17 cellular contexts compared by ENCODE assay signal in genomic region chr5:38648703-38649291, GRCh38.
DNase-seq lines count a peak whose midpoint lies in the region; ATAC-seq and TF ChIP-seq lines count a peak whose summit lies in the region.
"Had no signal": no experiment of that assay in that cellular context is flagged by ENCODE, and none has a peak within 500 bp of the region (broad histone marks: within the 10 kb centered on the region; RNA-seq: fewer than 3 reads in every experiment).

No MANE protein-coding gene starts in this region.

- no peak overlapping the region for H2AK5ac ChIP-seq in mesendoderm (ENCODE audit: low read length)

- no peak overlapping the region for H3K18ac ChIP-seq in mesendoderm (ENCODE audit: low read length)

- H3K36me3 ChIP-seq in Panc1 (ENCODE audit: control insufficient read depth, insufficient read depth, low read length) (no peaks in the 10 kb centered on the region), mesendoderm (ENCODE audit: control insufficient read depth, insufficient read depth, low read length) (no peaks in the 10 kb centered on the region), gastrocnemius medialis (no peaks in the 10 kb centered on the region)

- no peak overlapping the region for H3K4me3 ChIP-seq in Panc1 (ENCODE audit: low read depth in 2 of 2, low read length in 2 of 2)
- no peak overlapping the region for H3K4me3 ChIP-seq in mesendoderm (ENCODE audit: low read length)
- no peak overlapping the region for H3K4me3 ChIP-seq in gastrocnemius medialis
- H3K4me3 ChIP-seq: GM23248 had no signal

- H2BK15ac ChIP-seq in mesendoderm (replicated peaks; ENCODE audit: low read depth), result no peak overlapping the region

- H3K4me3 Mint-ChIP-seq in stimulated activated naive CD8-positive, alpha-beta T cell treated with anti-CD3 and anti-CD28 coated beads, Interleukin-15, amount 100 ng/mL, for 72 hours, result no peak overlapping the region

- H2BK120ac ChIP-seq in mesendoderm (ENCODE audit: low read depth, low read length), result no peak overlapping the region

- no peak overlapping the region for H3K23ac ChIP-seq in mesendoderm (ENCODE audit: low read length)

- no peak overlapping the region for H3K4ac ChIP-seq in mesendoderm (ENCODE audit: low read depth, low read length)

- BruUV-seq in Panc1 (replicated peaks; lab: Mats Ljungman, UMichigan), result no TSS peak

- H4K8ac ChIP-seq in mesendoderm (ENCODE audit: low read depth, low read length), result no peak overlapping the region

- H3K9me3 ChIP-seq in Panc1 (ENCODE audit: control insufficient read depth, insufficient read depth, low read depth, low read length), result no peaks in the 10 kb centered on the region
- H3K9me3 ChIP-seq in gastrocnemius medialis, result no peaks in the 10 kb centered on the region

- no peaks in the 10 kb centered on the region for H3K27me3 ChIP-seq in Panc1 (ENCODE audit: control insufficient read depth, insufficient read depth, low read length)
- H3K27me3 ChIP-seq in mesendoderm (ENCODE audit: insufficient read depth, low read length, poor library complexity), result no peaks in the 10 kb centered on the region
- no peaks in the 10 kb centered on the region for H3K27me3 ChIP-seq in gastrocnemius medialis

- no peak overlapping the region for H3K56ac ChIP-seq in mesendoderm (ENCODE audit: low read length)

- peak overlapping the region in 1 of 2 donors; percentile 23 for H3K27ac Mint-ChIP-seq in stimulated activated naive CD8-positive, alpha-beta T cell treated with anti-CD3 and anti-CD28 coated beads, Interleukin-15, amount 100 ng/mL, for 72 hours

- peaks cover 13% of the 10 kb centered on the region for H3K4me1 Mint-ChIP-seq in stimulated activated naive CD8-positive, alpha-beta T cell treated with anti-CD3 and anti-CD28 coated beads, Interleukin-15, amount 100 ng/mL, for 72 hours

- intact Hi-C loops in Panc1 (cut with micrococcal nuclease; ENCODE audit: unreplicated experiment) (no loop called here), gastrocnemius medialis (cut with DNase I; ENCODE audit: low total_unique reads) (no loop called here)

- CTCF ChIA-PET in Panc1 (lab: Charles Lee), result no interaction called here

- H3K79me1 ChIP-seq in mesendoderm (ENCODE audit: low read length), result no peaks in the 10 kb centered on the region

- TF ChIP-seq CTCF in Panc1 (IDR thresholded peaks at IDR 0.05) (no peak), gastrocnemius medialis (IDR thresholded peaks at IDR 0.05 in 4 of 5, conservative IDR thresholded peaks at IDR 0.05 in 1 of 5) (no peak)

- H3K79me2 ChIP-seq in mesendoderm (ENCODE audit: control insufficient read depth, insufficient read depth, low read length), result no peaks in the 10 kb centered on the region

- H3K27ac ChIP-seq in Panc1 (ENCODE audit: low read length) (0 out of 2 replicates have a peak overlapping the region, but pooled peaks have one; percentile 3), mesendoderm (ENCODE audit: low read depth, low read length) (no peak overlapping the region), gastrocnemius medialis (no peak overlapping the region)
- H3K27ac ChIP-seq: C4-2B, GM23248 had no signal

- H3K4me1 ChIP-seq in Panc1 (ENCODE audit: control insufficient read depth, insufficient read depth, low read length), result 0 out of 2 replicates have a peak, but pooled peaks cover 3% of the 10 kb centered on the region
- no peaks in the 10 kb centered on the region for H3K4me1 ChIP-seq in mesendoderm (ENCODE audit: control insufficient read depth, low read depth, low read length)
- peaks cover 0 to 12% of the 10 kb centered on the region in 2 donors for H3K4me1 ChIP-seq in gastrocnemius medialis

- ATAC-seq in stimulated activated naive CD8-positive, alpha-beta T cell treated with anti-CD3 and anti-CD28 coated beads, Interleukin-15, Interleukin-2, amounts not matched to agents 100 U/mL and 50 U/mL, for 24 hours, result peak; percentile 43
- ATAC-seq in stimulated activated naive CD8-positive, alpha-beta T cell treated with anti-CD3 and anti-CD28 coated beads, Interleukin-15, amount 100 ng/mL, for 72 hours, result no peak
- ATAC-seq in Panc1 (no peak), gastrocnemius medialis (no peak), HG03565 (IDR thresholded peaks at IDR 0.05; ENCODE audit: unreplicated experiment) (no peak)
- ATAC-seq: HCT116 had no signal

- in situ Hi-C loops in Panc1 (cut with HindIII; ENCODE audit: low pct_unique_long_range_greater_than_20kb, low sequenced_read_pairs), result no loop called here
- in situ Hi-C loops in gastrocnemius medialis (cut with MboI; ENCODE audit: low sequenced_read_pairs in 4 of 4), result no loop called here

- peaks cover 0 to 10% of the 10 kb centered on the region in 2 donors for H3K9me3 Mint-ChIP-seq in stimulated activated naive CD8-positive, alpha-beta T cell treated with anti-CD3 and anti-CD28 coated beads, Interleukin-15, amount 100 ng/mL, for 72 hours

- DNase-seq in stimulated activated naive CD8-positive, alpha-beta T cell treated with anti-CD3 and anti-CD28 coated beads, Interleukin-15, Interleukin-2, amounts not matched to agents 100 U/mL and 50 U/mL, for 24 hours, result no peak
- DNase-seq in stimulated activated naive CD8-positive, alpha-beta T cell treated with anti-CD3 and anti-CD28 coated beads, Interleukin-15, amount 100 ng/mL, for 72 hours, result no peak
- no peak for DNase-seq in Panc1 (ENCODE audit: low read depth, low spot score)
- DNase-seq in mesendoderm, result peak; percentile 55
- no peak for DNase-seq in gastrocnemius medialis
- no peak for DNase-seq in hypothalamus (lab: John Stamatoyannopoulos, UW)
- DNase-seq: COR-L47; GM23248; KG1; NCI-H146; NCI-H2081; NCI-H226; NCI-H526 treated with DMSO at 0.1 percent for 48 hours; NK-92 treated with Interleukin-12 subunit alpha and Interleukin-12 subunit beta, amount 100 ng/mL, for 24 hours had no signal

- H3K9ac ChIP-seq in mesendoderm (ENCODE audit: low read length), result no peak overlapping the region
- H3K9ac ChIP-seq: GM23248 had no signal

- no peak overlapping the region for H2BK5ac ChIP-seq in mesendoderm (ENCODE audit: low read length)

- TF ChIP-seq POLR2A in gastrocnemius medialis (IDR thresholded peaks at IDR 0.05), result no peak

- POLR2A ChIA-PET in Panc1 (lab: Charles Lee), result interaction anchor here (0.7 kb wide), 1 partner anchor 13 kb away, joined by 3 read pairs; no protein-coding TSS in a partner anchor

- no peak overlapping the region for H4K5ac ChIP-seq in mesendoderm (ENCODE audit: low read length)

- H3K4me2 ChIP-seq in mesendoderm (ENCODE audit: low read length), result no peak overlapping the region

- no CpG with 5 or more reads among the region's 3 CpGs for WGBS in mesendoderm (ENCODE audit: extremely low coverage, insufficient coverage, low lambda C conversion rate)

- H3K27me3 Mint-ChIP-seq in stimulated activated naive CD8-positive, alpha-beta T cell treated with anti-CD3 and anti-CD28 coated beads, Interleukin-15, amount 100 ng/mL, for 72 hours, result peaks cover 57% of the 10 kb centered on the region
